Comparison of ENCODE assay signal across 8 cellular contexts in genomic region chr12:8390001-8390797, GRCh38.
DNase-seq lines count a peak whose midpoint lies in the region; ATAC-seq and TF ChIP-seq lines count a peak whose summit lies in the region.
"Not testable (repeated sequence)": the region's sequence is repeated elsewhere in the genome, so short reads cannot be mapped to it uniquely, and the experiment has no call there.

No MANE protein-coding gene starts in this region.

- in situ Hi-C loops in gastrocnemius medialis (cut with MboI; ENCODE audit: low sequenced_read_pairs in 4 of 4) = not testable (repeated sequence)

- not testable (repeated sequence) for H3K9ac ChIP-seq in SK-N-MC (ENCODE audit: insufficient read length); endodermal cell (ENCODE audit: extremely low read depth, low read length, poor library complexity, severe bottlenecking)

- not testable (repeated sequence) for H3K36me3 ChIP-seq in SK-N-MC (ENCODE audit: insufficient read depth, low read length); endodermal cell (ENCODE audit: control insufficient read depth, insufficient read depth, low read length); gastrocnemius medialis

- DNase-seq in EH (ENCODE audit: low read depth) (peak; percentile 46), endodermal cell (peak; percentile 99), left kidney (ENCODE audit: low read depth, low spot score) (peak; percentile 77), gastrocnemius medialis (peak; percentile 5 to 12), ureter (ENCODE audit: low spot score) (peak; percentile 43)
- peak; percentile 2 for DNase-seq in Jurkat, Clone E6-1 (ENCODE audit: low read depth, low spot score)
- not testable (repeated sequence) for DNase-seq in SK-N-MC (ENCODE audit: low read depth, low spot score)
- peak in 1 of 2 donors; percentile 27 for DNase-seq in activated T-cell treated with anti-CD3 and anti-CD28 coated beads, Interleukin-2, amount 50 U/mL, for 72 hours

- H3K4me3 ChIP-seq in Jurkat, Clone E6-1 (ENCODE audit: low read length) = not testable (repeated sequence)
- H3K4me3 ChIP-seq in SK-N-MC (peak overlapping the region; percentile 72), endodermal cell (ENCODE audit: low read length) (peak overlapping the region; percentile 45), gastrocnemius medialis (peak overlapping the region; percentile 36 to 47 (median 38))

- H3K9me3 ChIP-seq in SK-N-MC (ENCODE audit: low read depth, low read length); endodermal cell (ENCODE audit: control insufficient read depth, low read length); gastrocnemius medialis: not testable (repeated sequence)

- H3K27me3 ChIP-seq in endodermal cell (ENCODE audit: control insufficient read depth, insufficient read depth, low read length, poor library complexity, severe bottlenecking); gastrocnemius medialis: not testable (repeated sequence)

- not testable (repeated sequence) for H3K27ac Mint-ChIP-seq in activated T-cell treated with anti-CD3 and anti-CD28 coated beads, Interleukin-2, amount 50 U/mL, for 72 hours; endodermal cell

- peak overlapping the region; percentile 66 to 72 for H3K4me3 Mint-ChIP-seq in activated T-cell treated with anti-CD3 and anti-CD28 coated beads, Interleukin-2, amount 50 U/mL, for 72 hours
- peak overlapping the region; percentile 68 for H3K4me3 Mint-ChIP-seq in endodermal cell

- peaks cover 13% of the 10 kb centered on the region for H3K27me3 Mint-ChIP-seq in activated T-cell treated with anti-CD3 and anti-CD28 coated beads, Interleukin-2, amount 50 U/mL, for 72 hours (ENCODE audit: low read depth)
- H3K27me3 Mint-ChIP-seq in endodermal cell (ENCODE audit: insufficient read depth) = peaks cover 41% of the 10 kb centered on the region

- intact Hi-C loops in gastrocnemius medialis (cut with DNase I; ENCODE audit: low total_unique reads) = not testable (repeated sequence)

- not testable (repeated sequence) for H3K4me1 Mint-ChIP-seq in activated T-cell treated with anti-CD3 and anti-CD28 coated beads, Interleukin-2, amount 50 U/mL, for 72 hours (ENCODE audit: low read depth); endodermal cell

- not testable (repeated sequence) for H3K36me3 Mint-ChIP-seq in activated T-cell treated with anti-CD3 and anti-CD28 coated beads, Interleukin-2, amount 50 U/mL, for 72 hours (ENCODE audit: insufficient read depth in 2 of 2); endodermal cell (ENCODE audit: low read depth)

- 4 to 5% methylated on average over 15 to 81 of the region's 81 CpGs for WGBS in endodermal cell (ENCODE audit: insufficient coverage in 1 of 2, insufficient read length in 1 of 2), 2 experiments

- not testable (repeated sequence) for H3K4me1 ChIP-seq in endodermal cell (ENCODE audit: control insufficient read depth, insufficient read depth, low read length); gastrocnemius medialis

- not testable (repeated sequence) for TF ChIP-seq POLR2A in gastrocnemius medialis (IDR thresholded peaks at IDR 0.05)

- peak; percentile 66 to 69 for ATAC-seq in activated T-cell treated with anti-CD3 and anti-CD28 coated beads, Interleukin-2, amount 50 U/mL, for 72 hours (replicated peaks in 1 of 2)
- ATAC-seq in gastrocnemius medialis = not testable (repeated sequence)

- TF ChIP-seq CTCF in endodermal cell (conservative IDR thresholded peaks at IDR 0.05) (peak; percentile 99), gastrocnemius medialis (IDR thresholded peaks at IDR 0.05 in 4 of 5, conservative IDR thresholded peaks at IDR 0.05 in 1 of 5) (peak in 4 of 5 experiments; percentile 32 to 77 (median 62))

- not testable (repeated sequence) for H3K27ac ChIP-seq in SK-N-MC; endodermal cell (ENCODE audit: low read depth, low read length); gastrocnemius medialis

- not testable (repeated sequence) for H3K9me3 Mint-ChIP-seq in activated T-cell treated with anti-CD3 and anti-CD28 coated beads, Interleukin-2, amount 50 U/mL, for 72 hours; endodermal cell
